In the genomic region with DNA sequence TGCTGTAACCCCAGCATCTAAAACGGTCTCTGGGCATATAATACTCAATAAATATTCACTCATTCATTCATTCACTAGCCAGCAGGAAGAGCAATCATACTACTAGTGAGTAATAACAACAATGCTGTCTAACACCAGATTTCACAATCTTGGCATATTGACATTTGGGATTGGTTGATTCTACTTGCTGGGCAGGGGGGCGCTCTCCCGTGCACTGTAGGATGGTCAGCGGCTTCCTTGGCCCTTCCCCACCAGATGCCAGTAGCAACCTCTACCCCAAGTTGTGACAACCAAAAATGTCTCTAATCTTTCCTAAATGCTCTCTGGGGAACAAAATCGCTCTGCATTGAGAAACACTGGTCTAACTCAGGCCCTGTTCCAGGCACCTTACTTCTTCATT, we compare ENCODE assay signal across 21 cellular contexts. TPM values are rescaled to one million over a fixed set of nuclear protein-coding genes. Genes with fewer than 3 reads are reported as not detected.
"Had no signal": no experiment of that assay in that cellular context is flagged by ENCODE, and none has a peak within 500 bp of the region (broad histone marks: within the 10 kb centered on the region; RNA-seq: fewer than 3 reads in every experiment).

No MANE protein-coding gene starts in this region.

- H3K27me3 ChIP-seq: breast epithelium had no signal

- H3K9me3 ChIP-seq: prostate gland had no signal

- ATAC-seq: heart left ventricle, left lung, natural killer cell had no signal

- H3K27ac ChIP-seq: breast epithelium, heart left ventricle, left lung, prostate gland had no signal

- H3K4me3 Mint-ChIP-seq: activated naive CD8-positive, alpha-beta T cell; activated T-cell treated with anti-CD3 and anti-CD28 coated beads, Interleukin-2, amount 50 U/mL, for 24 hours; memory B cell; natural killer cell; T-helper 2 cell treated with Interferon-gamma antibody and Interleukin-4, amounts not matched to agents 5 μg/mL and 100 μg/mL, for 36 hours had no signal

- H3K36me3 ChIP-seq: breast epithelium, heart left ventricle, left lung, prostate gland had no signal

- H3K36me3 Mint-ChIP-seq: activated naive CD8-positive, alpha-beta T cell; natural killer cell had no signal

- H3K27ac Mint-ChIP-seq: activated naive CD8-positive, alpha-beta T cell; activated T-cell treated with anti-CD3 and anti-CD28 coated beads, Interleukin-2, amount 50 U/mL, for 24 hours; memory B cell; natural killer cell; T-helper 2 cell treated with Interferon-gamma antibody and Interleukin-4, amounts not matched to agents 5 μg/mL and 100 μg/mL, for 36 hours had no signal

- H3K4me1 ChIP-seq: breast epithelium, left lung, prostate gland had no signal

- DNase-seq: activated CD4-positive, alpha-beta T cell treated with anti-CD3 and anti-CD28 coated beads, Interleukin-2, amount 50 U/mL, for 4 hours; activated CD4-positive, CD25-positive, alpha-beta regulatory T cell treated with anti-CD3 and anti-CD28 coated beads, Interleukin-2, amount 50 U/mL, for 72 hours; activated effector memory CD4-positive, alpha-beta T cell treated with anti-CD3 and anti-CD28 coated beads, Interleukin-2, amount 50 U/mL, for 16 hours; activated T-cell treated with anti-CD3 and anti-CD28 coated beads, Interleukin-2, amount 50 U/mL, for 24 hours; effector CD4-positive, alpha-beta T cell; erythroblast; foreskin melanocyte; heart left ventricle; left lung; natural killer cell; stomach; SW 1271 had no signal

- FAIRE-seq: colon, keratinocyte, urothelium cell line had no signal

- H3K4me1 Mint-ChIP-seq: memory B cell, natural killer cell had no signal

- H3K4me3 ChIP-seq: breast epithelium, heart left ventricle, left lung, prostate gland, stomach had no signal

- H3K9me3 Mint-ChIP-seq: T-helper 2 cell treated with Interferon-gamma antibody and Interleukin-4, amounts not matched to agents 5 μg/mL and 100 μg/mL, for 36 hours had no signal

RNA-seq across cellular contexts. Expression of a gene that starts 20.7 kb away (rescaled TPM):
- total RNA-seq: natural killer cell had no signal
- polyA plus RNA-seq: keratinocyte had no signal

RNA-seq across cellular contexts. Expression of a gene that starts 52.9 kb away (rescaled TPM):
- total RNA-seq: heart left ventricle, natural killer cell, skeletal muscle tissue had no signal
